In the genomic region with DNA sequence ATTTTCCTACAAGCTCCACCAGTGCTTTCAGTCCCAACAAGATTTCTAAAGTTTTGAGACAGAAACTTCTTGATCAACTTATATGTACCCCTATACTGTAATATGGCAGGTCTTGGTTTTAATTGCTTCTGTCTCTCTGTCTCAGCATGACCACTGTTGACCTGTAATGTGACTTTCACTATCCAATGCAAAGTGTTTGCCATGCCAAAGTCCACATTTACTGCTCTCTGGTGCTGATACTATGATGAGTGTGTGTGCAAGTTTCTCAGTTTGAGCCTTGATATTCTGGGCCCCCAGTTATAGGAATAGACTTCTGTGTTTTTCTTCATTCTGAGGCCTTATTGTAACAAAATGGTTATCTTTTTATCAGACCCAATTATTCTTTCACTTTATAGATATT, we compare ENCODE assay signal across 23 cellular contexts. TPM values are rescaled to one million over a fixed set of nuclear protein-coding genes. Genes with fewer than 3 reads are reported as not detected.
DNase-seq lines count a peak whose midpoint lies in the region; ATAC-seq, FAIRE-seq and TF ChIP-seq lines count a peak whose summit lies in the region.
"Had no signal": no experiment of that assay in that cellular context is flagged by ENCODE, and none has a peak within 500 bp of the region (broad histone marks: within the 10 kb centered on the region; RNA-seq: fewer than 3 reads in every experiment).

No MANE protein-coding gene starts in this region.

- H2BK15ac ChIP-seq in H1 (ENCODE audit: low read length), result no peak overlapping the region

- ATAC-seq in HepG2, result peak; percentile 100
- ATAC-seq in HG03025 (IDR thresholded peaks at IDR 0.05; ENCODE audit: low FRiP score, unreplicated experiment), result no peak
- ATAC-seq: GM12878 had no signal

- H3K79me2 ChIP-seq in H1 (ENCODE audit: control insufficient read depth in 1 of 2, insufficient read depth in 2 of 2, low read length in 2 of 2), result no peaks in the 10 kb centered on the region
- no peaks in the 10 kb centered on the region for H3K79me2 ChIP-seq in HepG2 (ENCODE audit: insufficient read depth, low read length)

- intact Hi-C loops in HepG2 (cut with micrococcal nuclease; ENCODE audit: unreplicated experiment) (no loop called here), kidney (cut with DNase I) (no loop called here)

- H4K5ac ChIP-seq in H1 (ENCODE audit: insufficient read length, low read depth, low read length), result no peak overlapping the region

- H4K91ac ChIP-seq in H1 (replicated peaks; ENCODE audit: insufficient read length, low read length), result no peak overlapping the region

- no peaks in the 10 kb centered on the region for H3K23me2 ChIP-seq in H1 (ENCODE audit: low read depth, low read length)

- no peak overlapping the region for H2AFZ ChIP-seq in H1 (ENCODE audit: low read length)
- H2AFZ ChIP-seq in HepG2 (ENCODE audit: low read length), result no peak overlapping the region

- H3K4me1 ChIP-seq in H1 (replicated peaks in 1 of 4; ENCODE audit: control insufficient read depth in 3 of 4, insufficient read depth in 4 of 4, low read length in 3 of 4) (peaks cover 0 to 3% (median 0%) of the 10 kb centered on the region in 4 experiments; a peak in 1 of 7 replicates), HepG2 (ENCODE audit: insufficient read depth, low read length) (peaks cover 25% of the 10 kb centered on the region), kidney (ENCODE audit: control insufficient read depth in 1 of 2, insufficient read depth in 1 of 2, low read depth in 1 of 2, low read length in 2 of 2) (no peaks in the 10 kb centered on the region)
- H3K4me1 ChIP-seq: BE2C had no signal

- H3K18ac ChIP-seq in H1 (ENCODE audit: extremely low read depth, low read length), result no peak overlapping the region

- H3K4me3 ChIP-seq in H1 (ENCODE audit: extremely low read depth in 1 of 4, insufficient read depth in 2 of 4, low read depth in 3 of 4, low read length in 4 of 4) (no peak overlapping the region), HepG2 (replicated peaks in 1 of 3; ENCODE audit: insufficient read depth in 1 of 3, low read depth in 2 of 3, low read length in 3 of 3) (peak overlapping the region in 1 of 3 experiments; percentile 14; a peak in 1 of 6 replicates), kidney (ENCODE audit: low read length in 2 of 2) (no peak overlapping the region)
- H3K4me3 ChIP-seq: GM12878 had no signal

- H2BK12ac ChIP-seq in H1 (ENCODE audit: low read depth, low read length), result no peak overlapping the region

- no peak overlapping the region for H3K4me2 ChIP-seq in H1 (ENCODE audit: insufficient read depth in 1 of 2, low read depth in 2 of 2, low read length in 2 of 2)
- peak overlapping the region; percentile 42 for H3K4me2 ChIP-seq in HepG2 (ENCODE audit: low read depth, low read length)

- H3K4ac ChIP-seq in H1 (replicated peaks; ENCODE audit: insufficient read length, low read depth, low read length), result no peak overlapping the region

- H3K9me3 ChIP-seq in H1 (ENCODE audit: insufficient read depth in 2 of 2, low read depth in 1 of 2, low read length in 1 of 2), result peaks cover 10 to 11% of the 10 kb centered on the region in 2 experiments
- no peaks in the 10 kb centered on the region for H3K9me3 ChIP-seq in HepG2 (ENCODE audit: low read length)
- no peaks in the 10 kb centered on the region for H3K9me3 ChIP-seq in kidney (ENCODE audit: control insufficient read depth in 1 of 2, low read length in 2 of 2)
- H3K9me3 ChIP-seq: BE2C had no signal

- no peak overlapping the region for H2BK5ac ChIP-seq in H1 (ENCODE audit: low read depth, low read length)

- no peaks in the 10 kb centered on the region for H3K27me3 ChIP-seq in H1 (replicated peaks in 1 of 4; ENCODE audit: control insufficient read depth in 3 of 4, extremely low read depth in 1 of 4, insufficient read depth in 3 of 4, low read length in 3 of 4)
- H3K27me3 ChIP-seq in HepG2 (ENCODE audit: control insufficient read depth in 1 of 2, insufficient read depth in 2 of 2, low read length in 2 of 2), result no peaks in the 10 kb centered on the region
- H3K27me3 ChIP-seq: BE2C had no signal

- H4K20me1 ChIP-seq in H1 (replicated peaks in 1 of 2; ENCODE audit: control insufficient read depth in 1 of 2, insufficient read depth in 2 of 2, low read length in 2 of 2), result no peaks in the 10 kb centered on the region
- H4K20me1 ChIP-seq in HepG2 (ENCODE audit: insufficient read depth, low read length), result no peaks in the 10 kb centered on the region

- H3K27ac ChIP-seq in H1 (ENCODE audit: low read depth, low read length), result no peak overlapping the region
- no peak overlapping the region for H3K27ac ChIP-seq in HepG2 (ENCODE audit: extremely low read length, insufficient read depth, low read length)
- no peak overlapping the region for H3K27ac ChIP-seq in kidney (ENCODE audit: low read depth in 2 of 2, low read length in 2 of 2)

- in situ Hi-C loops in HepG2 (cut with HindIII; ENCODE audit: extremely low pct_ligation_motif_present, low pct_unique_long_range_greater_than_20kb), result no loop called here

- TF ChIP-seq RAD21 in H1 (IDR thresholded peaks at IDR 0.05 in 1 of 2, conservative IDR thresholded peaks at IDR 0.05 in 1 of 2; ENCODE audit: low read depth in 2 of 2, low read length in 2 of 2), result no peak
- TF ChIP-seq RAD21 in HepG2 (CRISPR knock-in tag; IDR thresholded peaks at IDR 0.05), result no peak

- FAIRE-seq in H1 (lab: Jason Lieb, UNC) (no peak), HepG2 (lab: Jason Lieb, UNC) (peak; percentile 73), kidney (lab: Jason Lieb, UNC) (no peak)
- FAIRE-seq: GM12878, H54 had no signal

- no peak overlapping the region for H3K14ac ChIP-seq in H1 (ENCODE audit: insufficient read length)

- no peaks in the 10 kb centered on the region for H3K79me1 ChIP-seq in H1 (ENCODE audit: low read depth, low read length)

- H4K8ac ChIP-seq in H1 (ENCODE audit: extremely low read depth, insufficient read depth, low read length), result no peak overlapping the region

- DNase-seq in H1 (ENCODE audit: low read depth in 1 of 2, low spot score in 2 of 2) (no peak), HepG2 (ENCODE audit: low spot score) (peak; percentile 69), mucosa of gallbladder (ENCODE audit: low spot score) (peak; percentile 26), NCI-H2196 (lab: John Stamatoyannopoulos, UW; ENCODE audit: unreplicated experiment) (no peak), kidney (no peak)
- DNase-seq: ACHN; BE2C; C1 segment of cervical spinal cord; CD4-positive, CD25-positive, alpha-beta regulatory T cell; CD8-positive, alpha-beta memory T cell; COR-L47; DMS 273 treated with DMSO at 0.1 percent for 48 hours; DMS53; DND-41; EL; HCEC 1CT; KBM-7 had no signal

- CTCF ChIA-PET in H1 (lab: Charles Lee; ENCODE audit: partially characterized antibody), result interaction anchor here (1.4 kb wide), 1 partner anchor 31 kb away, joined by 4 read pairs; no protein-coding TSS in a partner anchor
- CTCF ChIA-PET in HepG2 (lab: Yijun Ruan, JAX; ENCODE audit: low intra/inter-chr PET ratio, low total read pairs), result no interaction called here

- H3K9ac ChIP-seq in H1 (replicated peaks in 1 of 4; ENCODE audit: extremely low read depth in 1 of 4, low read depth in 3 of 4, low read length in 3 of 4) (no peak overlapping the region), HepG2 (ENCODE audit: insufficient read depth, low read depth, low read length) (no peak overlapping the region), kidney (ENCODE audit: low read length in 2 of 2) (no peak overlapping the region)

- no TSS peak for BruUV-seq in HepG2 (replicated peaks; lab: Mats Ljungman, UMichigan)

- no peak overlapping the region for H3K23ac ChIP-seq in H1 (ENCODE audit: insufficient read length)

- peaks cover 0 to 3% (median 0%) of the 10 kb centered on the region in 4 experiments; a peak in 2 of 8 replicates for H3K36me3 ChIP-seq in H1 (ENCODE audit: control insufficient read depth in 2 of 4, insufficient read depth in 4 of 4, low read length in 3 of 4)
- H3K36me3 ChIP-seq in HepG2 (replicated peaks in 1 of 2; ENCODE audit: control insufficient read depth in 1 of 2, insufficient read depth in 2 of 2, low read length in 2 of 2), result no peaks in the 10 kb centered on the region
- no peaks in the 10 kb centered on the region for H3K36me3 ChIP-seq in kidney (ENCODE audit: control insufficient read depth in 1 of 2, insufficient read depth in 2 of 2, low read length in 2 of 2)
- H3K36me3 ChIP-seq: BE2C had no signal

- POLR2A ChIA-PET in H1 (lab: Charles Lee; ENCODE audit: partially characterized antibody), result no interaction called here
- POLR2A ChIA-PET in HepG2 (lab: Yijun Ruan, JAX), result no interaction called here

- H2AK5ac ChIP-seq in H1 (ENCODE audit: low read depth, low read length), result no peak overlapping the region

- no peak overlapping the region for H2BK120ac ChIP-seq in H1 (replicated peaks; ENCODE audit: low read depth, low read length)

- no peak for TF ChIP-seq CTCF in H1 (IDR thresholded peaks at IDR 0.05; ENCODE audit: control extremely low read depth in 1 of 3, insufficient read depth in 1 of 3, low read depth in 1 of 3, low read length in 3 of 3)
- no peak for TF ChIP-seq CTCF in HepG2 (CRISPR knock-in tag; IDR thresholded peaks at IDR 0.05)
- no peak for TF ChIP-seq CTCF in kidney (IDR thresholded peaks at IDR 0.05; ENCODE audit: borderline replicate concordance, extremely low read depth, insufficient read depth)

- 0 out of 2 replicates have a peak overlapping the region, but pooled peaks have one; percentile 17 for H2BK20ac ChIP-seq in H1 (ENCODE audit: low read length)

- H3K56ac ChIP-seq in H1 (replicated peaks; ENCODE audit: insufficient read length, low read depth, low read length), result no peak overlapping the region

- TF ChIP-seq POLR2A in H1 (IDR thresholded peaks at IDR 0.05; ENCODE audit: control extremely low read depth in 1 of 2, low read depth in 2 of 2, low read length in 2 of 2) (no peak), HepG2 (IDR thresholded peaks at IDR 0.05; ENCODE audit: insufficient read depth in 1 of 2, low read depth in 2 of 2, low read length in 2 of 2) (no peak)

- TF ChIP-seq EP300 in H1 (IDR thresholded peaks at IDR 0.05; ENCODE audit: borderline replicate concordance in 1 of 2, low read depth in 2 of 2, low read length in 2 of 2) (no peak), HepG2 (IDR thresholded peaks at IDR 0.05; ENCODE audit: low read depth in 2 of 2, low read length in 2 of 2) (no peak), HepG2 (CRISPR knock-in tag; IDR thresholded peaks at IDR 0.05; ENCODE audit: borderline replicate concordance) (no peak)

RNA-seq across cellular contexts. Expression of a gene that starts 45.8 kb away (rescaled TPM):
- not detected in 2 replicates for total RNA-seq in H1 (2021; fragmentation: NEBNext Ultra II Directional; extraction: Animal tissue kit (Norgen Biotek cat#: 25700))
- polyA plus RNA-seq in H1 (2011; rRNA removed) (not detected in 2 replicates), HepG2 (2011; rRNA removed) (0.09 and 0.36 TPM in 2 replicates), kidney (ENCODE audit: insufficient read depth, low read depth, low replicate concordance) (not detected)
- polyA plus RNA-seq in H1 (2011; cell fraction: cytosol; rRNA removed), result not detected
- not detected for polyA plus RNA-seq in H1 (2011; cell fraction: nucleus; rRNA removed)
- not detected in 4 replicates for polyA plus RNA-seq in H1 (2012, experiment 1 of 2)
- not detected for polyA plus RNA-seq in H1 (2012, experiment 2 of 2)
- not detected for polyA plus RNA-seq in H1 (2013, experiment 1 of 2)
- not detected for polyA plus RNA-seq in H1 (2013, experiment 2 of 2)
- polyA minus RNA-seq in H1 (2011; rRNA and poly(A)+ RNA removed), result 0.39 TPM in 1 of 2 replicates, not detected in the other
- not detected for polyA minus RNA-seq in H1 (2011; cell fraction: cytosol; rRNA and poly(A)+ RNA removed)
- 0.90 TPM for polyA minus RNA-seq in H1 (2011; cell fraction: nucleus; rRNA and poly(A)+ RNA removed)
- total RNA-seq in HepG2 (2016; rRNA removed; fragmentation: Illumina TruSeq; extraction: Trizol) (not detected in 2 replicates), mucosa of gallbladder (not detected), kidney (not detected)
- not detected in 2 replicates for total RNA-seq in HepG2 (2016; cell fraction: cytosol; rRNA removed; fragmentation: Illumina TruSeq; extraction: Trizol; ENCODE audit: low read depth)
- total RNA-seq in HepG2 (2016; cell fraction: insoluble cytoplasmic fraction; rRNA removed; fragmentation: Illumina TruSeq; extraction: Trizol), result not detected in 2 replicates
- total RNA-seq in HepG2 (2016; cell fraction: membrane; rRNA removed; fragmentation: Illumina TruSeq; extraction: Trizol), result not detected in 2 replicates
- not detected in 2 replicates for total RNA-seq in HepG2 (2016; cell fraction: nucleus; rRNA removed; fragmentation: Illumina TruSeq; extraction: Trizol)
- polyA plus RNA-seq in HepG2 (2011; cell fraction: cytosol; rRNA removed), result 0.08 TPM in 1 of 2 replicates, not detected in the other
- polyA plus RNA-seq in HepG2 (2011; cell fraction: nucleus; rRNA removed), result 0.71 and 0.85 TPM in 2 replicates
- not detected in 2 replicates for polyA plus RNA-seq in HepG2 (2012)
- not detected in 2 replicates for polyA plus RNA-seq in HepG2 (2016; cell fraction: cytosol; fragmentation: Illumina TruSeq; extraction: Trizol; ENCODE audit: low read depth)
- not detected in 2 replicates for polyA plus RNA-seq in HepG2 (2016; cell fraction: insoluble cytoplasmic fraction; fragmentation: Illumina TruSeq; extraction: Trizol; ENCODE audit: low read depth)
- not detected in 2 replicates for polyA plus RNA-seq in HepG2 (2016; cell fraction: membrane; fragmentation: Illumina TruSeq; extraction: Trizol; ENCODE audit: low read depth)
- polyA plus RNA-seq in HepG2 (2016; cell fraction: nucleus; fragmentation: Illumina TruSeq; extraction: Trizol; ENCODE audit: insufficient read depth, low read depth), result not detected in 2 replicates
- 6.8 TPM in 1 of 2 replicates, not detected in the other for polyA minus RNA-seq in HepG2 (2011; rRNA and poly(A)+ RNA removed; ENCODE audit: low replicate concordance)
- not detected in 2 replicates for polyA minus RNA-seq in HepG2 (2011; cell fraction: cytosol; rRNA and poly(A)+ RNA removed)
- 5.2 and 13.1 TPM in 2 replicates for polyA minus RNA-seq in HepG2 (2011; cell fraction: nucleus; rRNA and poly(A)+ RNA removed)
- total RNA-seq: CD4-positive, CD25-positive, alpha-beta regulatory T cell; CD8-positive, alpha-beta memory T cell; G401; GM12878; HT-29 had no signal
- polyA plus RNA-seq: CD4-positive, CD25-positive, alpha-beta regulatory T cell; CD8-positive, alpha-beta memory T cell; GM12878; IgD-negative memory B cell had no signal

Comparison
In these comparisons a context has a peak if more than half of its experiments do, and no peak if none do; other contexts are left out.
1. DNase-seq: peak in HepG2 (single experiment) and mucosa of gallbladder (single experiment); none in H1 (0 of 2), NCI-H2196 (single experiment) and kidney (single experiment).